29 cellular contexts compared by ENCODE assay signal in genomic region chr16:88413231-88413630, GRCh38.
"Had no signal": no experiment of that assay in that cellular context is flagged by ENCODE, and none has a peak within 500 bp of the region (broad histone marks: within the 10 kb centered on the region; RNA-seq: fewer than 3 reads in every experiment).

No MANE protein-coding gene starts in this region.

- H3K36me3 Mint-ChIP-seq: stimulated activated effector memory CD8-positive, alpha-beta T cell treated with anti-CD3 and anti-CD28 coated beads, Interleukin-12 subunit alpha, Interleukin-12 subunit beta, amount 100 ng/mL, for 72 hours; stimulated activated memory B cell treated with anti-CD40 and anti-IgM and Interleukin-4, amounts not matched to agents 10 μg/mL and 1 μg/mL and 100 μg/mL, for 72 hours; stimulated activated naive B cell treated with anti-CD40 and anti-IgM and Interleukin-4, amounts not matched to agents 10 μg/mL and 1 μg/mL and 100 μg/mL, for 72 hours; type B pancreatic cell had no signal

- H3K4me1 Mint-ChIP-seq: stimulated activated effector memory CD8-positive, alpha-beta T cell treated with anti-CD3 and anti-CD28 coated beads, Interleukin-12 subunit alpha, Interleukin-12 subunit beta, amount 100 ng/mL, for 72 hours; stimulated activated memory B cell treated with anti-CD40 and anti-IgM and Interleukin-4, amounts not matched to agents 10 μg/mL and 1 μg/mL and 100 μg/mL, for 72 hours; stimulated activated naive B cell treated with anti-CD40 and anti-IgM and Interleukin-4, amounts not matched to agents 10 μg/mL and 1 μg/mL and 100 μg/mL, for 72 hours; stimulated activated naive CD8-positive, alpha-beta T cell treated with anti-CD3 and anti-CD28 coated beads, Interleukin-15, amount 100 ng/mL, for 72 hours had no signal

- H3K4me1 ChIP-seq: stomach, testis, thyroid gland, tibial artery, transverse colon, upper lobe of left lung, upper lobe of right lung, uterus, vagina had no signal

- H3K27ac ChIP-seq: stomach, suprapubic skin, testis, thoracic aorta, thyroid gland, tibial artery, tibial nerve, transverse colon, upper lobe of left lung, upper lobe of right lung, uterus, vagina had no signal

- ATAC-seq: stimulated activated effector memory CD8-positive, alpha-beta T cell treated with anti-CD3 and anti-CD28 coated beads, Interleukin-12 subunit alpha, Interleukin-12 subunit beta, amount 100 ng/mL, for 72 hours; stimulated activated memory B cell treated with anti-CD40 and anti-IgM and Interleukin-4, amounts not matched to agents 10 μg/mL and 1 μg/mL and 100 μg/mL, for 72 hours; stimulated activated naive B cell treated with anti-CD40 and anti-IgM and Interleukin-4, amounts not matched to agents 10 μg/mL and 1 μg/mL and 100 μg/mL, for 72 hours; stimulated activated naive CD8-positive, alpha-beta T cell treated with anti-CD3 and anti-CD28 coated beads, Interleukin-15, amount 100 ng/mL, for 72 hours; stimulated activated naive CD8-positive, alpha-beta T cell treated with anti-CD3 and anti-CD28 coated beads, Interleukin-15, Interleukin-2, amounts not matched to agents 100 U/mL and 50 U/mL, for 24 hours; upper lobe of right lung had no signal

- H3K27ac Mint-ChIP-seq: stimulated activated effector memory CD8-positive, alpha-beta T cell treated with anti-CD3 and anti-CD28 coated beads, Interleukin-12 subunit alpha, Interleukin-12 subunit beta, amount 100 ng/mL, for 72 hours; stimulated activated memory B cell treated with anti-CD40 and anti-IgM and Interleukin-4, amounts not matched to agents 10 μg/mL and 1 μg/mL and 100 μg/mL, for 72 hours; stimulated activated naive B cell treated with anti-CD40 and anti-IgM and Interleukin-4, amounts not matched to agents 10 μg/mL and 1 μg/mL and 100 μg/mL, for 72 hours; stimulated activated naive CD8-positive, alpha-beta T cell treated with anti-CD3 and anti-CD28 coated beads, Interleukin-15, amount 100 ng/mL, for 72 hours; stimulated activated naive CD8-positive, alpha-beta T cell treated with anti-CD3 and anti-CD28 coated beads, Interleukin-15, Interleukin-2, amounts not matched to agents 100 ng/mL and 50 ng/mL, for 24 hours; type B pancreatic cell had no signal

- H3K27me3 Mint-ChIP-seq: stimulated activated naive CD8-positive, alpha-beta T cell treated with anti-CD3 and anti-CD28 coated beads, Interleukin-15, amount 100 ng/mL, for 72 hours; stimulated activated naive CD8-positive, alpha-beta T cell treated with anti-CD3 and anti-CD28 coated beads, Interleukin-15, Interleukin-2, amounts not matched to agents 100 ng/mL and 50 ng/mL, for 24 hours; type B pancreatic cell had no signal

- H3K4me3 ChIP-seq: stomach, suprapubic skin, testis, thoracic aorta, thyroid gland, tibial artery, tibial nerve, transverse colon, upper lobe of left lung, upper lobe of right lung, uterus, vagina had no signal

- FAIRE-seq: urothelium cell line had no signal

- H3K9me3 Mint-ChIP-seq: stimulated activated effector memory CD8-positive, alpha-beta T cell treated with anti-CD3 and anti-CD28 coated beads, Interleukin-12 subunit alpha, Interleukin-12 subunit beta, amount 100 ng/mL, for 72 hours; stimulated activated memory B cell treated with anti-CD40 and anti-IgM and Interleukin-4, amounts not matched to agents 10 μg/mL and 1 μg/mL and 100 μg/mL, for 72 hours; stimulated activated naive B cell treated with anti-CD40 and anti-IgM and Interleukin-4, amounts not matched to agents 10 μg/mL and 1 μg/mL and 100 μg/mL, for 72 hours; stimulated activated naive CD8-positive, alpha-beta T cell treated with anti-CD3 and anti-CD28 coated beads, Interleukin-15, amount 100 ng/mL, for 72 hours; stimulated activated naive CD8-positive, alpha-beta T cell treated with anti-CD3 and anti-CD28 coated beads, Interleukin-15, Interleukin-2, amounts not matched to agents 100 ng/mL and 50 ng/mL, for 24 hours; type B pancreatic cell had no signal

- DNase-seq: stimulated activated CD4-positive, alpha-beta T cell treated with anti-CD3 and anti-CD28 coated beads, Interleukin-2, amount 100 ng/mL, for 48 hours; stimulated activated CD4-positive, alpha-beta T cell treated with anti-CD3 and anti-CD28 coated beads, Interleukin-4, amount 100 ng/mL, for 1 hour; stimulated activated CD4-positive, alpha-beta T cell treated with anti-CD3 and anti-CD28 coated beads, Interleukin-4, amount 100 ng/mL, for 24 hours; stimulated activated CD4-positive, alpha-beta T cell treated with anti-CD3 and anti-CD28 coated beads, Interleukin-4, amount 100 ng/mL, for 4 hours; stimulated activated CD8-positive, alpha-beta memory T cell treated with anti-CD3 and anti-CD28 coated beads, Interleukin-4, amount 100 ng/mL, for 48 hours; stimulated activated naive B cell treated with anti-CD40 and anti-IgM and Interleukin-4, amounts not matched to agents 10 μg/mL and 1 μg/mL and 100 μg/mL, for 72 hours; stimulated activated naive CD4-positive, alpha-beta T cell; stimulated activated naive CD4-positive, alpha-beta T cell treated with Interleukin-2 at 50 U/mL for 16 hours; stimulated activated naive CD8-positive, alpha-beta T cell treated with anti-CD3 and anti-CD28 coated beads, Interleukin-15, amount 100 ng/mL, for 72 hours; stimulated activated naive CD8-positive, alpha-beta T cell treated with anti-CD3 and anti-CD28 coated beads, Interleukin-15, Interleukin-2, amounts not matched to agents 100 U/mL and 50 U/mL, for 24 hours; stomach; substantia nigra; testis; thyroid gland; tibial artery; transverse colon; trophoblast cell; upper lobe of right lung; uterus had no signal

- H3K27me3 ChIP-seq: suprapubic skin, testis, thyroid gland, tibial artery, upper lobe of left lung, upper lobe of right lung, uterus, vagina had no signal

- H3K36me3 ChIP-seq: stomach, suprapubic skin, thoracic aorta, thyroid gland, tibial artery, tibial nerve, transverse colon, upper lobe of left lung, upper lobe of right lung, uterus, vagina had no signal

- H3K4me3 Mint-ChIP-seq: stimulated activated effector memory CD8-positive, alpha-beta T cell treated with anti-CD3 and anti-CD28 coated beads, Interleukin-12 subunit alpha, Interleukin-12 subunit beta, amount 100 ng/mL, for 72 hours; stimulated activated memory B cell treated with anti-CD40 and anti-IgM and Interleukin-4, amounts not matched to agents 10 μg/mL and 1 μg/mL and 100 μg/mL, for 72 hours; stimulated activated naive B cell treated with anti-CD40 and anti-IgM and Interleukin-4, amounts not matched to agents 10 μg/mL and 1 μg/mL and 100 μg/mL, for 72 hours; stimulated activated naive CD8-positive, alpha-beta T cell treated with anti-CD3 and anti-CD28 coated beads, Interleukin-15, amount 100 ng/mL, for 72 hours; stimulated activated naive CD8-positive, alpha-beta T cell treated with anti-CD3 and anti-CD28 coated beads, Interleukin-15, Interleukin-2, amounts not matched to agents 100 ng/mL and 50 ng/mL, for 24 hours; type B pancreatic cell had no signal

- H3K9me3 ChIP-seq: stomach, suprapubic skin, testis, thoracic aorta, thyroid gland, tibial artery, tibial nerve, transverse colon, upper lobe of left lung, upper lobe of right lung, uterus, vagina had no signal
